Comparison of ENCODE assay signal across 1 cellular context in the genomic region with DNA sequence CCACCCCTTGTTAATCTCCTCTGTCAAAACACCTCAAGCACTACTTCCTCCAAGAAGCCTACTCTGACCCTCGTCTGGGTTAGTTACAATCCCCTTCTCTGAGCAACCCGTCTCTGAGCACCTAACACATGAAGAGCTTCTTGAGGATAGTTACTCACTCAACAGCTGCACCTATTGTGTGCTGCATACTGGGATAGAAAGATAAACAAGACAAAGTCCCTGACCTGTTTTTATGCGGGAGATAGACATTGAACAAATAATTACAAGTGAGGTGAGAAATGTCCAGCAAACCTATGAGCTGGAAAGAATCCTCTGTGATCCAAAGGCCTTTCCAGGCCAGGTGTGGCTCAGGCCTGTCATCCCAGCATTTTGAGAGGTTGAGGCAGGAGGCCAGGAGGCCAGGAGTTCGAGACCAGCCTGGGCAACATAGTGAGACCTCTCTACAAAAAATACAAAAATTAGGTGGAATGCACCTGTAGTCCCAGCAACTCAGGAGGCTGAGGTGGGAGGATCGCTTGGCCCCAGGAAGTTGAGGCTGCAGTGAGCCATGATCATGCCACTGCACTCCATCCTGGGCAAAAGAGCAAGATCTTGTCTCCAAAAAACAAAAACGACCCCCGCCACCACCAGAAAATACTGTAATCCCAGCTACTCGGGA.
TF ChIP-seq lines count a peak whose summit lies in the region.

No MANE protein-coding gene starts in this region.

TF ChIP-seq in GM23338, 12 proteins besides CTCF, POLR2A, EP300 and RAD21:
- no peak for TF ChIP-seq ZNF331 (CRISPR knock-in tag; IDR thresholded peaks at IDR 0.05; ENCODE audit: low read depth)
- TF ChIP-seq ZNF114 (CRISPR knock-in tag; IDR thresholded peaks at IDR 0.05): no peak
- no peak for TF ChIP-seq JUNB (IDR thresholded peaks at IDR 0.05; ENCODE audit: unreplicated experiment)
- TF ChIP-seq, protein P1, sequence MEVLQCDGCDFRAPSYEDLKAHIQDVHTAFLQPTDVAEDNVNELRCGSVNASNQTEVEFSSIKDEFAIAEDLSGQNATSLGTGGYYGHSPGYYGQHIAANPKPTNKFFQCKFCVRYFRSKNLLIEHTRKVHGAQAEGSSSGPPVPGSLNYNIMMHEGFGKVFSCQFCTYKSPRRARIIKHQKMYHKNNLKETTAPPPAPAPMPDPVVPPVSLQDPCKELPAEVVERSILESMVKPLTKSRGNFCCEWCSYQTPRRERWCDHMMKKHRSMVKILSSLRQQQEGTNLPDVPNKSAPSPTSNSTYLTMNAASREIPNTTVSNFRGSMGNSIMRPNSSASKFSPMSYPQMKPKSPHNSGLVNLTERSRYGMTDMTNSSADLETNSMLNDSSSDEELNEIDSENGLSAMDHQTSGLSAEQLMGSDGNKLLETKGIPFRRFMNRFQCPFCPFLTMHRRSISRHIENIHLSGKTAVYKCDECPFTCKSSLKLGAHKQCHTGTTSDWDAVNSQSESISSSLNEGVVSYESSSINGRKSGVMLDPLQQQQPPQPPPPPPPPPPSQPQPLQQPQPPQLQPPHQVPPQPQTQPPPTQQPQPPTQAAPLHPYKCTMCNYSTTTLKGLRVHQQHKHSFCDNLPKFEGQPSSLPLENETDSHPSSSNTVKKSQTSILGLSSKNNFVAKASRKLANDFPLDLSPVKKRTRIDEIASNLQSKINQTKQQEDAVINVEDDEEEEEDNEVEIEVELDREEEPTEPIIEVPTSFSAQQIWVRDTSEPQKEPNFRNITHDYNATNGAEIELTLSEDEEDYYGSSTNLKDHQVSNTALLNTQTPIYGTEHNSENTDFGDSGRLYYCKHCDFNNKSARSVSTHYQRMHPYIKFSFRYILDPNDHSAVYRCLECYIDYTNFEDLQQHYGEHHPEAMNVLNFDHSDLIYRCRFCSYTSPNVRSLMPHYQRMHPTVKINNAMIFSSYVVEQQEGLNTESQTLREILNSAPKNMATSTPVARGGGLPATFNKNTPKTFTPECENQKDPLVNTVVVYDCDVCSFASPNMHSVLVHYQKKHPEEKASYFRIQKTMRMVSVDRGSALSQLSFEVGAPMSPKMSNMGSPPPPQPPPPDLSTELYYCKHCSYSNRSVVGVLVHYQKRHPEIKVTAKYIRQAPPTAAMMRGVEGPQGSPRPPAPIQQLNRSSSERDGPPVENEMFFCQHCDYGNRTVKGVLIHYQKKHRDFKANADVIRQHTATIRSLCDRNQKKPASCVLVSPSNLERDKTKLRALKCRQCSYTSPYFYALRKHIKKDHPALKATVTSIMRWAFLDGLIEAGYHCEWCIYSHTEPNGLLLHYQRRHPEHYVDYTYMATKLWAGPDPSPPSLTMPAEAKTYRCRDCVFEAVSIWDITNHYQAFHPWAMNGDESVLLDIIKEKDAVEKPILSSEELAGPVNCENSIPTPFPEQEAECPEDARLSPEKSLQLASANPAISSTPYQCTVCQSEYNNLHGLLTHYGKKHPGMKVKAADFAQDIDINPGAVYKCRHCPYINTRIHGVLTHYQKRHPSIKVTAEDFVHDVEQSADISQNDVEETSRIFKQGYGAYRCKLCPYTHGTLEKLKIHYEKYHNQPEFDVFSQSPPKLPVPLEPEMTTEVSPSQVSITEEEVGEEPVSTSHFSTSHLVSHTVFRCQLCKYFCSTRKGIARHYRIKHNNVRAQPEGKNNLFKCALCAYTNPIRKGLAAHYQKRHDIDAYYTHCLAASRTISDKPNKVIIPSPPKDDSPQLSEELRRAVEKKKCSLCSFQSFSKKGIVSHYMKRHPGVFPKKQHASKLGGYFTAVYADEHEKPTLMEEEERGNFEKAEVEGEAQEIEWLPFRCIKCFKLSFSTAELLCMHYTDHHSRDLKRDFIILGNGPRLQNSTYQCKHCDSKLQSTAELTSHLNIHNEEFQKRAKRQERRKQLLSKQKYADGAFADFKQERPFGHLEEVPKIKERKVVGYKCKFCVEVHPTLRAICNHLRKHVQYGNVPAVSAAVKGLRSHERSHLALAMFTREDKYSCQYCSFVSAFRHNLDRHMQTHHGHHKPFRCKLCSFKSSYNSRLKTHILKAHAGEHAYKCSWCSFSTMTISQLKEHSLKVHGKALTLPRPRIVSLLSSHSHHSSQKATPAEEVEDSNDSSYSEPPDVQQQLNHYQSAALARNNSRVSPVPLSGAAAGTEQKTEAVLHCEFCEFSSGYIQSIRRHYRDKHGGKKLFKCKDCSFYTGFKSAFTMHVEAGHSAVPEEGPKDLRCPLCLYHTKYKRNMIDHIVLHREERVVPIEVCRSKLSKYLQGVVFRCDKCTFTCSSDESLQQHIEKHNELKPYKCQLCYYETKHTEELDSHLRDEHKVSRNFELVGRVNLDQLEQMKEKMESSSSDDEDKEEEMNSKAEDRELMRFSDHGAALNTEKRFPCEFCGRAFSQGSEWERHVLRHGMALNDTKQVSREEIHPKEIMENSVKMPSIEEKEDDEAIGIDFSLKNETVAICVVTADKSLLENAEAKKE (CRISPR knock-in tag; IDR thresholded peaks at IDR 0.05): no peak
- TF ChIP-seq, protein P2, sequence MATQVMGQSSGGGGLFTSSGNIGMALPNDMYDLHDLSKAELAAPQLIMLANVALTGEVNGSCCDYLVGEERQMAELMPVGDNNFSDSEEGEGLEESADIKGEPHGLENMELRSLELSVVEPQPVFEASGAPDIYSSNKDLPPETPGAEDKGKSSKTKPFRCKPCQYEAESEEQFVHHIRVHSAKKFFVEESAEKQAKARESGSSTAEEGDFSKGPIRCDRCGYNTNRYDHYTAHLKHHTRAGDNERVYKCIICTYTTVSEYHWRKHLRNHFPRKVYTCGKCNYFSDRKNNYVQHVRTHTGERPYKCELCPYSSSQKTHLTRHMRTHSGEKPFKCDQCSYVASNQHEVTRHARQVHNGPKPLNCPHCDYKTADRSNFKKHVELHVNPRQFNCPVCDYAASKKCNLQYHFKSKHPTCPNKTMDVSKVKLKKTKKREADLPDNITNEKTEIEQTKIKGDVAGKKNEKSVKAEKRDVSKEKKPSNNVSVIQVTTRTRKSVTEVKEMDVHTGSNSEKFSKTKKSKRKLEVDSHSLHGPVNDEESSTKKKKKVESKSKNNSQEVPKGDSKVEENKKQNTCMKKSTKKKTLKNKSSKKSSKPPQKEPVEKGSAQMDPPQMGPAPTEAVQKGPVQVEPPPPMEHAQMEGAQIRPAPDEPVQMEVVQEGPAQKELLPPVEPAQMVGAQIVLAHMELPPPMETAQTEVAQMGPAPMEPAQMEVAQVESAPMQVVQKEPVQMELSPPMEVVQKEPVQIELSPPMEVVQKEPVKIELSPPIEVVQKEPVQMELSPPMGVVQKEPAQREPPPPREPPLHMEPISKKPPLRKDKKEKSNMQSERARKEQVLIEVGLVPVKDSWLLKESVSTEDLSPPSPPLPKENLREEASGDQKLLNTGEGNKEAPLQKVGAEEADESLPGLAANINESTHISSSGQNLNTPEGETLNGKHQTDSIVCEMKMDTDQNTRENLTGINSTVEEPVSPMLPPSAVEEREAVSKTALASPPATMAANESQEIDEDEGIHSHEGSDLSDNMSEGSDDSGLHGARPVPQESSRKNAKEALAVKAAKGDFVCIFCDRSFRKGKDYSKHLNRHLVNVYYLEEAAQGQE (IDR thresholded peaks at IDR 0.05; ENCODE audit: unreplicated experiment): no peak
- no peak for TF ChIP-seq NANOG (IDR thresholded peaks at IDR 0.05; ENCODE audit: borderline replicate concordance)
- TF ChIP-seq, protein P3, sequence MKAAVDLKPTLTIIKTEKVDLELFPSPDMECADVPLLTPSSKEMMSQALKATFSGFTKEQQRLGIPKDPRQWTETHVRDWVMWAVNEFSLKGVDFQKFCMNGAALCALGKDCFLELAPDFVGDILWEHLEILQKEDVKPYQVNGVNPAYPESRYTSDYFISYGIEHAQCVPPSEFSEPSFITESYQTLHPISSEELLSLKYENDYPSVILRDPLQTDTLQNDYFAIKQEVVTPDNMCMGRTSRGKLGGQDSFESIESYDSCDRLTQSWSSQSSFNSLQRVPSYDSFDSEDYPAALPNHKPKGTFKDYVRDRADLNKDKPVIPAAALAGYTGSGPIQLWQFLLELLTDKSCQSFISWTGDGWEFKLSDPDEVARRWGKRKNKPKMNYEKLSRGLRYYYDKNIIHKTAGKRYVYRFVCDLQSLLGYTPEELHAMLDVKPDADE (IDR thresholded peaks at IDR 0.05): no peak
- no peak for TF ChIP-seq POLR2AphosphoS5 (IDR thresholded peaks at IDR 0.05; ENCODE audit: low read depth)
- TF ChIP-seq STAT1 (IDR thresholded peaks at IDR 0.05; ENCODE audit: unreplicated experiment): no peak
- TF ChIP-seq CREB1 (CRISPR knock-in tag; IDR thresholded peaks at IDR 0.05; ENCODE audit: low read depth): no peak
- TF ChIP-seq EZH2 (IDR thresholded peaks at IDR 0.05; ENCODE audit: low read depth, unreplicated experiment): no peak
- TF ChIP-seq EZH2phosphoT487 (IDR thresholded peaks at IDR 0.05; ENCODE audit: unreplicated experiment): no peak
